ENCODE assay signal across 27 cellular contexts in the genomic region with DNA sequence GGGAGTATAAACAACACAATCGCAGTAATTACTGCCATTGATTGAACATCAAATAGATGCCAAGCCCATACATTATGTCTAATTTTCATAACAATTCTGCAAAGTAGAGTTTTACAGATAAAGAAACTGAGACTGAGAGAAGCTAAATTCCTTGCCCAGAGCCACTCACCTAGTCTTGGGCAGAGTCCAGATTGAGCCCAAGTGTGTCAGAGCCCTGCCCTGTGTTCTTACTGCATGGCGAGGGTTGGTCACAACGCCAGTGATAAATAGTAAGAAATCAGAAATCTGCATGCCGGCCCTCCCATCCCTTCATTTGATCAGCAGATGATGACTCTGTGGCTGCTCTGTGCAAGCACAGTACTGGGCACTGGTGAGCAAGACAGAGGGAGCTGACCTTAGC.
"Had no signal": no experiment of that assay in that cellular context is flagged by ENCODE, and none has a peak within 500 bp of the region (broad histone marks: within the 10 kb centered on the region; RNA-seq: fewer than 3 reads in every experiment).

No MANE protein-coding gene starts in this region.

- H3K27ac ChIP-seq: prostate gland, testis had no signal

- H3K4me1 ChIP-seq: prostate gland, testis had no signal

- H3K4me3 ChIP-seq: gastroesophageal sphincter, lower lobe of right lung, pancreas, prostate gland, testis had no signal

- H3K36me3 ChIP-seq: prostate gland had no signal

- H3K27me3 ChIP-seq: gastroesophageal sphincter, pancreas, testis had no signal

- DNase-seq: activated CD4-positive, alpha-beta memory T cell treated with anti-CD3 and anti-CD28 coated beads, Interleukin-2, amount 10 ng/mL, durations not matched to agents 7 days and 5 days; activated CD4-positive, alpha-beta T cell treated with anti-CD3 and anti-CD28 coated beads for 1 hour; activated CD4-positive, alpha-beta T cell treated with anti-CD3 and anti-CD28 coated beads, Interleukin-2, amount 10 ng/mL, durations not matched to agents 7 days and 5 days; activated CD8-positive, alpha-beta memory T cell treated with anti-CD3 and anti-CD28 coated beads, Interleukin-2, amount 50 U/mL, for 48 hours; activated naive CD8-positive, alpha-beta T cell treated with anti-CD3 and anti-CD28 coated beads, Interleukin-2, amount 50 U/mL, for 24 hours; activated T-cell treated with anti-CD3 and anti-CD28 coated beads, Interleukin-2, amount 50 U/mL, for 24 hours; amygdala; dermis blood vessel endothelial cell; effector CD8-positive, alpha-beta T cell; erythroblast; hypothalamus; immature natural killer cell; kidney; lower lobe of right lung; naive B cell; nucleus accumbens; pancreas; retina; stimulated activated naive CD4-positive, alpha-beta T cell treated with Interleukin-2 at 50 U/mL for 16 hours; T-helper 2 cell; testis; trophoblast cell had no signal

- ATAC-seq: activated naive CD8-positive, alpha-beta T cell treated with anti-CD3 and anti-CD28 coated beads, Interleukin-2, amount 50 U/mL, for 24 hours; activated T-helper 17 cell treated with anti-CD3 and anti-CD28 coated beads, Interleukin-2, amount 50 U/mL, for 72 hours; gastroesophageal sphincter; lower lobe of right lung had no signal

- H3K9me3 ChIP-seq: gastroesophageal sphincter, lower lobe of right lung, pancreas, prostate gland, testis had no signal

- FAIRE-seq: endometrium, kidney, pancreas, urothelium cell line had no signal
